ENCODE assay signal across 16 cellular contexts in the genomic region with DNA sequence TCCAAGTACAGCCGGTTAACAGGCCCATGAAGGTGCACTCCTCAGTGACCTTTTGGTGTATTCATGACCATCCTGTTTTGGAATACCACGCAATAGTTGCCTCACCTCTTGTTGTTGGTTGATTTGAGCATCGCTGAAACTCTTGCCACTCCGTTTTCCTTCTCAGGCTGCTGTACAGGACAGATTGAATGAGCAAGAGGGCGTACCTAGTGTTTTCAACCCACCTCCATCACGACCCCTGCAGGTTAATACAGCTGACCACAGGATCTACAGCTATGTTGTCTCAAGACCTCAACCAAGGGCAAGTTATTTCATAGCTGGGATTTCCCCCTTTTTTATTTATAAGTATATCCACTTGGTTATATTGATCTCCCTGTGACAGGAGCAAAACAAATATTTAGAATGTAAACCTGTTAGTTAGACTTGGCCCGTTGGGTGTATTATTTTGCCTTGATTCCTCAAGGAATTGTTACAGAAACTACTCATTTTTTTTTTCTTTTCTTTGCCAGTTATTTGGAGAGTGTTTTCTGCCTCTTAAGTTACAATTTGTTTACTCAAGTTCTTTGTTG. TPM values are rescaled to one million over a fixed set of nuclear protein-coding genes. Genes with fewer than 3 reads are reported as not detected.
DNase-seq lines count a peak whose midpoint lies in the region; ATAC-seq, FAIRE-seq and TF ChIP-seq lines count a peak whose summit lies in the region.
"Had no signal": no experiment of that assay in that cellular context is flagged by ENCODE, and none has a peak within 500 bp of the region (broad histone marks: within the 10 kb centered on the region; RNA-seq: fewer than 3 reads in every experiment).

No MANE protein-coding gene starts in this region.

- TF ChIP-seq POLR2A in HepG2 (IDR thresholded peaks at IDR 0.05; ENCODE audit: insufficient read depth in 1 of 2, low read depth in 2 of 2, low read length in 2 of 2), result no peak

- H3K23ac ChIP-seq in mesenchymal stem cell (ENCODE audit: low read length in 2 of 2), result no peak overlapping the region

- H3K4ac ChIP-seq in mesenchymal stem cell (ENCODE audit: low read depth in 1 of 2, low read length in 2 of 2), result no peak overlapping the region

- intact Hi-C loops in HepG2 (cut with micrococcal nuclease; ENCODE audit: unreplicated experiment), result loop anchor here (10.0 kb wide), 1 partner anchor 71 kb away; the partner anchor contains the start of gene CLTB

- H3K27me3 ChIP-seq in liver (ENCODE audit: control insufficient read depth in 4 of 4, insufficient read depth in 4 of 4, low read length in 3 of 4) (no peaks in the 10 kb centered on the region), HepG2 (ENCODE audit: control insufficient read depth in 1 of 2, insufficient read depth in 2 of 2, low read length in 2 of 2) (no peaks in the 10 kb centered on the region), mesenchymal stem cell (ENCODE audit: control insufficient read depth in 1 of 2, insufficient read depth in 1 of 2, low read length in 2 of 2) (no peaks in the 10 kb centered on the region)

- H3K9ac ChIP-seq in liver (ENCODE audit: low read depth in 1 of 2, low read length in 2 of 2) (no peak overlapping the region), HepG2 (ENCODE audit: insufficient read depth, low read depth, low read length) (no peak overlapping the region), mesenchymal stem cell (ENCODE audit: low read length) (no peak overlapping the region)

- H3K14ac ChIP-seq in mesenchymal stem cell (ENCODE audit: low read length in 2 of 2), result no peak overlapping the region

- H3K4me1 ChIP-seq in liver (ENCODE audit: control insufficient read depth in 4 of 4, insufficient read depth in 4 of 4, low read length in 3 of 4) (peaks cover 0 to 16% (median 12%) of the 10 kb centered on the region in 4 donors), HepG2 (ENCODE audit: insufficient read depth, low read length) (peaks cover 10% of the 10 kb centered on the region; the same call in 1 of the 2 replicates), mesenchymal stem cell (ENCODE audit: control insufficient read depth, insufficient read depth, low read depth, low read length) (no peaks in the 10 kb centered on the region)

- H4K8ac ChIP-seq in mesenchymal stem cell (ENCODE audit: low read length), result no peak overlapping the region

- peaks cover 31% of the 10 kb centered on the region for H3K79me1 ChIP-seq in mesenchymal stem cell (replicated peaks; ENCODE audit: low read length, poor library complexity, severe bottlenecking)

- CTCF ChIA-PET in HepG2 (lab: Yijun Ruan, JAX; ENCODE audit: low intra/inter-chr PET ratio, low total read pairs), result no interaction called here

- H3K9me3 ChIP-seq in liver (ENCODE audit: control insufficient read depth in 4 of 4, low read length in 3 of 4) (no peaks in the 10 kb centered on the region), HepG2 (ENCODE audit: low read length) (no peaks in the 10 kb centered on the region), mesenchymal stem cell (ENCODE audit: control insufficient read depth, low read length) (no peaks in the 10 kb centered on the region)

- FAIRE-seq in HepG2 (lab: Jason Lieb, UNC), result no peak
- FAIRE-seq: H54 had no signal

- H2AFZ ChIP-seq in HepG2 (ENCODE audit: low read length), result no peak overlapping the region
- H2AFZ ChIP-seq in mesenchymal stem cell (ENCODE audit: low read depth, low read length), result no peak overlapping the region

- peaks cover 45% of the 10 kb centered on the region for H3K4me1 Mint-ChIP-seq in central memory CD8-positive, alpha-beta T cell

- 52% methylated on average over 7 of the region's 7 CpGs for WGBS in liver
- WGBS in HepG2 (ENCODE audit: low lambda C conversion rate), result 87% methylated on average over 7 of the region's 7 CpGs
- 97% methylated on average over 5 of the region's 7 CpGs for WGBS in mesenchymal stem cell

- H3K36me3 Mint-ChIP-seq in central memory CD8-positive, alpha-beta T cell (ENCODE audit: insufficient read depth), result peaks cover 37% of the 10 kb centered on the region

- H2AK5ac ChIP-seq in mesenchymal stem cell (ENCODE audit: low read length, severe bottlenecking), result no peak overlapping the region

- TF ChIP-seq EP300 in HepG2 (IDR thresholded peaks at IDR 0.05; ENCODE audit: low read depth in 2 of 2, low read length in 2 of 2) (no peak), HepG2 (CRISPR knock-in tag; IDR thresholded peaks at IDR 0.05; ENCODE audit: borderline replicate concordance) (no peak)

- peak overlapping the region; percentile 12 for H2BK5ac ChIP-seq in mesenchymal stem cell (ENCODE audit: low read depth, low read length, poor library complexity, severe bottlenecking)

- no peak overlapping the region for H2BK15ac ChIP-seq in mesenchymal stem cell (ENCODE audit: low read depth, poor library complexity, severe bottlenecking)

- no peaks in the 10 kb centered on the region for H3K27me3 Mint-ChIP-seq in central memory CD8-positive, alpha-beta T cell

- ATAC-seq in HepG2 (no peak), HG03108 (IDR thresholded peaks at IDR 0.05; ENCODE audit: unreplicated experiment) (no peak)
- ATAC-seq in central memory CD8-positive, alpha-beta T cell (replicated peaks; ENCODE audit: extremely low read depth, poor library complexity, severe bottlenecking), result no peak

- H3K27ac ChIP-seq in liver (ENCODE audit: low read depth in 1 of 2, low read length in 2 of 2) (no peak overlapping the region), HepG2 (ENCODE audit: extremely low read length, insufficient read depth, low read length) (no peak overlapping the region), mesenchymal stem cell (ENCODE audit: low read length, poor library complexity, severe bottlenecking) (no peak overlapping the region)

- TF ChIP-seq CTCF in liver (IDR thresholded peaks at IDR 0.05; ENCODE audit: low read depth, low read length, missing input control), result peak; percentile 15
- TF ChIP-seq CTCF in HepG2 (CRISPR knock-in tag; IDR thresholded peaks at IDR 0.05), result no peak

- no peak overlapping the region for H2BK12ac ChIP-seq in mesenchymal stem cell (ENCODE audit: low read length in 2 of 2)

- H2BK120ac ChIP-seq in mesenchymal stem cell (ENCODE audit: low read depth, low read length), result no peak overlapping the region

- no peak overlapping the region for H3K18ac ChIP-seq in mesenchymal stem cell (ENCODE audit: low read depth in 1 of 2, low read length in 2 of 2)

- peaks cover 3 to 25% (median 10%) of the 10 kb centered on the region in 4 donors for H3K36me3 ChIP-seq in liver (ENCODE audit: control insufficient read depth in 4 of 4, insufficient read depth in 3 of 4, low read depth in 1 of 4, low read length in 3 of 4)
- peaks cover 12 to 52% of the 10 kb centered on the region in 2 experiments for H3K36me3 ChIP-seq in HepG2 (replicated peaks in 1 of 2; ENCODE audit: control insufficient read depth in 1 of 2, insufficient read depth in 2 of 2, low read length in 2 of 2)
- H3K36me3 ChIP-seq in mesenchymal stem cell (ENCODE audit: control insufficient read depth in 1 of 2, insufficient read depth in 2 of 2, low read depth in 1 of 2, low read length in 2 of 2), result peaks cover 34 to 89% of the 10 kb centered on the region in 2 experiments

- TF ChIP-seq RAD21 in liver (IDR thresholded peaks at IDR 0.05), result peak; percentile 38 to 58
- no peak for TF ChIP-seq RAD21 in HepG2 (CRISPR knock-in tag; IDR thresholded peaks at IDR 0.05)

- H3K27ac Mint-ChIP-seq in central memory CD8-positive, alpha-beta T cell (ENCODE audit: low read depth), result peak overlapping the region; percentile 35

- H3K9me3 Mint-ChIP-seq in central memory CD8-positive, alpha-beta T cell, result no peaks in the 10 kb centered on the region

- H4K91ac ChIP-seq in mesenchymal stem cell (ENCODE audit: low read length), result no peak overlapping the region

- no peak for DNase-seq in HepG2 (ENCODE audit: low spot score)
- no peak for DNase-seq in central memory CD8-positive, alpha-beta T cell (ENCODE audit: low spot score in 2 of 2)
- no peak for DNase-seq in mesenchymal stem cell
- no peak for DNase-seq in stimulated activated CD4-positive, alpha-beta T cell treated with anti-CD3 and anti-CD28 coated beads, Interleukin-2, amount 100 ng/mL, for 24 hours
- DNase-seq in activated CD4-positive, alpha-beta T cell treated with anti-CD3 and anti-CD28 coated beads for 4 hours, result no peak
- DNase-seq in effector CD8-positive, alpha-beta T cell (lab: John Stamatoyannopoulos, UW), result no peak
- DNase-seq: AML-193, Karpas-422, NCI-H1417, NCI-H2029, NCI-H2171 treated with DMSO at 0.1 percent for 48 hours, NCI-H524 treated with DMSO at 0.1 percent for 48 hours, RPMI8226 had no signal

- no peak overlapping the region for H3K4me3 Mint-ChIP-seq in central memory CD8-positive, alpha-beta T cell

- no TSS peak for BruUV-seq in HepG2 (replicated peaks; lab: Mats Ljungman, UMichigan)

- POLR2A ChIA-PET in HepG2 (lab: Yijun Ruan, JAX), result no interaction called here

- no peaks in the 10 kb centered on the region for H4K20me1 ChIP-seq in HepG2 (ENCODE audit: insufficient read depth, low read length)

- in situ Hi-C loops in HepG2 (cut with HindIII; ENCODE audit: extremely low pct_ligation_motif_present, low pct_unique_long_range_greater_than_20kb), result loop anchor here (10.0 kb wide), 1 partner anchor 71 kb away; the partner anchor contains the start of gene CLTB

- H3K4me2 ChIP-seq in HepG2 (ENCODE audit: low read depth, low read length) (no peak overlapping the region), mesenchymal stem cell (ENCODE audit: low read length, poor library complexity, severe bottlenecking) (no peak overlapping the region)

- H3K4me3 ChIP-seq in liver (ENCODE audit: low read depth in 1 of 3, low read length in 3 of 3) (no peak overlapping the region), HepG2 (replicated peaks in 1 of 3; ENCODE audit: insufficient read depth in 1 of 3, low read depth in 2 of 3, low read length in 3 of 3) (no peak overlapping the region), mesenchymal stem cell (ENCODE audit: insufficient read depth in 1 of 2, low read depth in 1 of 2, low read length in 2 of 2) (no peak overlapping the region)

- peaks cover 2% of the 10 kb centered on the region for H3K79me2 ChIP-seq in HepG2 (ENCODE audit: insufficient read depth, low read length)

RNA-seq across cellular contexts. Expression of gene FAF2, which starts 38.1 kb away (rescaled TPM):
- total RNA-seq in liver (10 to 100 TPM; 20.1 to 28.3 TPM), HepG2 (2016; rRNA removed; fragmentation: Illumina TruSeq; extraction: Trizol) (21.5 and 34.3 TPM in 2 replicates)
- polyA plus RNA-seq in liver (10 to 100 TPM; 12.7 to 12.9 TPM), HepG2 (2011; rRNA removed) (24.6 and 27.8 TPM in 2 replicates)
- 5.1 and 5.2 TPM in 2 replicates for total RNA-seq in HepG2 (2016; cell fraction: cytosol; rRNA removed; fragmentation: Illumina TruSeq; extraction: Trizol; ENCODE audit: low read depth)
- total RNA-seq in HepG2 (2016; cell fraction: insoluble cytoplasmic fraction; rRNA removed; fragmentation: Illumina TruSeq; extraction: Trizol), result 19.8 and 32.7 TPM in 2 replicates
- total RNA-seq in HepG2 (2016; cell fraction: membrane; rRNA removed; fragmentation: Illumina TruSeq; extraction: Trizol), result 11.2 and 15.4 TPM in 2 replicates
- 39.6 and 43.8 TPM in 2 replicates for total RNA-seq in HepG2 (2016; cell fraction: nucleus; rRNA removed; fragmentation: Illumina TruSeq; extraction: Trizol)
- 16.5 and 25.1 TPM in 2 replicates for polyA plus RNA-seq in HepG2 (2011; cell fraction: cytosol; rRNA removed)
- polyA plus RNA-seq in HepG2 (2011; cell fraction: nucleus; rRNA removed), result 19.3 and 19.4 TPM in 2 replicates
- 21.3 and 21.7 TPM in 2 replicates for polyA plus RNA-seq in HepG2 (2012)
- 1.8 and 2.0 TPM in 2 replicates for polyA plus RNA-seq in HepG2 (2016; cell fraction: cytosol; fragmentation: Illumina TruSeq; extraction: Trizol; ENCODE audit: low read depth)
- 15.5 and 15.8 TPM in 2 replicates for polyA plus RNA-seq in HepG2 (2016; cell fraction: insoluble cytoplasmic fraction; fragmentation: Illumina TruSeq; extraction: Trizol; ENCODE audit: low read depth)
- 5.3 and 5.5 TPM in 2 replicates for polyA plus RNA-seq in HepG2 (2016; cell fraction: membrane; fragmentation: Illumina TruSeq; extraction: Trizol; ENCODE audit: low read depth)
- polyA plus RNA-seq in HepG2 (2016; cell fraction: nucleus; fragmentation: Illumina TruSeq; extraction: Trizol; ENCODE audit: insufficient read depth, low read depth), result 54.2 and 59.0 TPM in 2 replicates
- polyA minus RNA-seq in HepG2 (2011; rRNA and poly(A)+ RNA removed; ENCODE audit: low replicate concordance), result 38.0 and 49.2 TPM in 2 replicates
- polyA minus RNA-seq in HepG2 (2011; cell fraction: cytosol; rRNA and poly(A)+ RNA removed), result 20.9 and 25.3 TPM in 2 replicates
- 29.5 and 36.7 TPM in 2 replicates for polyA minus RNA-seq in HepG2 (2011; cell fraction: nucleus; rRNA and poly(A)+ RNA removed)
- polyA plus RNA-seq in mesenchymal stem cell (2013, experiment 1 of 2), result 45.1 TPM
- 44.4 TPM for polyA plus RNA-seq in mesenchymal stem cell (2013, experiment 2 of 2)

RNA-seq across cellular contexts. Expression of gene RNF44, which starts 50.9 kb away (rescaled TPM):
- 1 to 10 TPM; 3.9 to 5.5 TPM for total RNA-seq in liver
- 1 to 10 TPM; 3.2 to 6.4 TPM for polyA plus RNA-seq in liver
- 5.1 and 9.2 TPM in 2 replicates for total RNA-seq in HepG2 (2016; rRNA removed; fragmentation: Illumina TruSeq; extraction: Trizol)
- total RNA-seq in HepG2 (2016; cell fraction: cytosol; rRNA removed; fragmentation: Illumina TruSeq; extraction: Trizol; ENCODE audit: low read depth), result 7.2 and 9.4 TPM in 2 replicates
- total RNA-seq in HepG2 (2016; cell fraction: insoluble cytoplasmic fraction; rRNA removed; fragmentation: Illumina TruSeq; extraction: Trizol), result 4.4 and 8.7 TPM in 2 replicates
- total RNA-seq in HepG2 (2016; cell fraction: membrane; rRNA removed; fragmentation: Illumina TruSeq; extraction: Trizol), result 7.2 and 9.8 TPM in 2 replicates
- 9.4 and 17.1 TPM in 2 replicates for total RNA-seq in HepG2 (2016; cell fraction: nucleus; rRNA removed; fragmentation: Illumina TruSeq; extraction: Trizol)
- polyA plus RNA-seq in HepG2 (2011; rRNA removed), result 16.8 and 19.1 TPM in 2 replicates
- polyA plus RNA-seq in HepG2 (2011; cell fraction: cytosol; rRNA removed), result 6.8 and 9.5 TPM in 2 replicates
- polyA plus RNA-seq in HepG2 (2011; cell fraction: nucleus; rRNA removed), result 134 and 149 TPM in 2 replicates
- polyA plus RNA-seq in HepG2 (2012), result 37.8 and 52.8 TPM in 2 replicates
- 2.3 and 2.5 TPM in 2 replicates for polyA plus RNA-seq in HepG2 (2016; cell fraction: cytosol; fragmentation: Illumina TruSeq; extraction: Trizol; ENCODE audit: low read depth)
- polyA plus RNA-seq in HepG2 (2016; cell fraction: insoluble cytoplasmic fraction; fragmentation: Illumina TruSeq; extraction: Trizol; ENCODE audit: low read depth), result 15.8 and 20.6 TPM in 2 replicates
- polyA plus RNA-seq in HepG2 (2016; cell fraction: membrane; fragmentation: Illumina TruSeq; extraction: Trizol; ENCODE audit: low read depth), result 9.4 and 9.7 TPM in 2 replicates
- polyA plus RNA-seq in HepG2 (2016; cell fraction: nucleus; fragmentation: Illumina TruSeq; extraction: Trizol; ENCODE audit: insufficient read depth, low read depth), result 52.0 and 60.3 TPM in 2 replicates
- polyA minus RNA-seq in HepG2 (2011; rRNA and poly(A)+ RNA removed; ENCODE audit: low replicate concordance), result 18.3 and 21.3 TPM in 2 replicates
- polyA minus RNA-seq in HepG2 (2011; cell fraction: cytosol; rRNA and poly(A)+ RNA removed), result 16.1 and 19.0 TPM in 2 replicates
- 28.3 and 33.1 TPM in 2 replicates for polyA minus RNA-seq in HepG2 (2011; cell fraction: nucleus; rRNA and poly(A)+ RNA removed)
- 19.2 TPM for polyA plus RNA-seq in mesenchymal stem cell (2013, experiment 1 of 2)
- 17.6 TPM for polyA plus RNA-seq in mesenchymal stem cell (2013, experiment 2 of 2)
